Comparison of ENCODE assay signal across 28 cellular contexts in genomic region chr3:83863380-83863779, GRCh38.
"Had no signal": no experiment of that assay in that cellular context is flagged by ENCODE, and none has a peak within 500 bp of the region (broad histone marks: within the 10 kb centered on the region; RNA-seq: fewer than 3 reads in every experiment).

No MANE protein-coding gene starts in this region.

- H3K9me3 Mint-ChIP-seq: nephron progenitor cell had no signal

- H3K27ac ChIP-seq: left ventricle myocardium inferior, ovary, right atrium auricular region, right lobe of liver, skin epidermis, suprapubic skin, thoracic aorta, tibial artery, upper lobe of right lung had no signal

- H3K4me1 Mint-ChIP-seq: immature natural killer cell; mesothelial cell of epicardium; naive B cell; natural killer cell; nephron progenitor cell; stimulated activated effector memory CD8-positive, alpha-beta T cell treated with anti-CD3 and anti-CD28 coated beads, Interleukin-12 subunit alpha, Interleukin-12 subunit beta, amount 100 ng/mL, for 72 hours had no signal

- DNase-seq: hypothalamus; immature natural killer cell; left ventricle myocardium inferior; mesendoderm; naive B cell; natural killer cell; nephron progenitor cell; ovary; right lobe of liver; stimulated activated CD4-positive, alpha-beta T cell treated with anti-CD3 and anti-CD28 coated beads, Interleukin-12 subunit alpha, Interleukin-12 subunit beta, amount 100 ng/mL, for 4 hours; stimulated activated CD4-positive, alpha-beta T cell treated with anti-CD3 and anti-CD28 coated beads, Interleukin-15, amount 100 ng/mL, for 24 hours; stimulated activated CD4-positive, alpha-beta T cell treated with anti-CD3 and anti-CD28 coated beads, Interleukin-2, amount 100 ng/mL, for 24 hours; stimulated activated CD4-positive, alpha-beta T cell treated with anti-CD3 and anti-CD28 coated beads, Interleukin-4, amount 100 ng/mL, for 24 hours; stimulated activated naive CD4-positive, alpha-beta T cell; tibial artery; trophoblast cell; upper lobe of right lung had no signal

- H3K27me3 Mint-ChIP-seq: naive B cell; progenitor cell of endocrine pancreas; stimulated activated naive CD8-positive, alpha-beta T cell treated with anti-CD3 and anti-CD28 coated beads, Interleukin-15, Interleukin-2, amounts not matched to agents 100 ng/mL and 50 ng/mL, for 24 hours had no signal

- H3K27ac Mint-ChIP-seq: immature natural killer cell; mesothelial cell of epicardium; naive B cell; natural killer cell; nephron progenitor cell; progenitor cell of endocrine pancreas; stimulated activated effector memory CD8-positive, alpha-beta T cell treated with anti-CD3 and anti-CD28 coated beads, Interleukin-12 subunit alpha, Interleukin-12 subunit beta, amount 100 ng/mL, for 72 hours; stimulated activated naive CD8-positive, alpha-beta T cell treated with anti-CD3 and anti-CD28 coated beads, Interleukin-15, Interleukin-2, amounts not matched to agents 100 ng/mL and 50 ng/mL, for 24 hours had no signal

- H3K4me1 ChIP-seq: left ventricle myocardium inferior, right atrium auricular region, right lobe of liver, suprapubic skin, tibial artery, upper lobe of right lung had no signal

- H3K36me3 Mint-ChIP-seq: immature natural killer cell; mesothelial cell of epicardium; naive B cell; natural killer cell; stimulated activated effector memory CD8-positive, alpha-beta T cell treated with anti-CD3 and anti-CD28 coated beads, Interleukin-12 subunit alpha, Interleukin-12 subunit beta, amount 100 ng/mL, for 72 hours had no signal

- H3K4me3 ChIP-seq: left ventricle myocardium inferior, lung, ovary, right atrium auricular region, right lobe of liver, skin epidermis, suprapubic skin, thoracic aorta, tibial artery, upper lobe of right lung had no signal

- H3K4me3 Mint-ChIP-seq: immature natural killer cell; mesothelial cell of epicardium; naive B cell; natural killer cell; nephron progenitor cell; stimulated activated effector memory CD8-positive, alpha-beta T cell treated with anti-CD3 and anti-CD28 coated beads, Interleukin-12 subunit alpha, Interleukin-12 subunit beta, amount 100 ng/mL, for 72 hours; stimulated activated naive CD8-positive, alpha-beta T cell treated with anti-CD3 and anti-CD28 coated beads, Interleukin-15, Interleukin-2, amounts not matched to agents 100 ng/mL and 50 ng/mL, for 24 hours had no signal

- ATAC-seq: natural killer cell; right lobe of liver; stimulated activated effector memory CD8-positive, alpha-beta T cell treated with anti-CD3 and anti-CD28 coated beads, Interleukin-12 subunit alpha, Interleukin-12 subunit beta, amount 100 ng/mL, for 72 hours; upper lobe of right lung had no signal

- FAIRE-seq: islet of Langerhans, urothelium cell line had no signal

- H3K36me3 ChIP-seq: left ventricle myocardium inferior, ovary, right atrium auricular region, right lobe of liver, suprapubic skin, thoracic aorta, tibial artery, upper lobe of right lung had no signal

- H3K27me3 ChIP-seq: ovary, right atrium auricular region, right lobe of liver, suprapubic skin, tibial artery, upper lobe of right lung had no signal

- H3K9me3 ChIP-seq: ovary, right atrium auricular region, right lobe of liver, thoracic aorta, tibial artery, upper lobe of right lung had no signal
